1 cellular context compared by ENCODE assay signal in the genomic region with DNA sequence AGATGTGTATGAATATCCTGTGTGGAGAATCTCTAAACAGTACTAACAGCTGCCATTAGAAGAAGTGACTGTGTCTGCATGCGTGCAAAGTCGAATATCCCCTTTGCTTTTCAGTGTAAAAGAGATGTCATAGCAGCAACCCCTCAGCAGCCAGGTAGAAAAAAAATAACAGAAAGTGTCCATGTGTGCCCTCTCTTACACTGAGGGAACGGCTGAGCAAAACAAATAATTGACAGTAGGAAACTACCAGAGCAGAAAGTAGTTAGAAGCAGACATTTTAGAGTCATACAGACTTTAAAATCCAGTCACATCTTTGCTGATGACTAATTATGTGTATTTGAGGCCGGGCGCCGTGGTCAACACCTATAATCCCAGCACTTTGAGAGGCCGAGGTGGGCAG.
TF ChIP-seq lines count a peak whose summit lies in the region.

No MANE protein-coding gene starts in this region.

TF ChIP-seq in GM12878, 131 proteins besides CTCF, POLR2A, EP300 and RAD21 (continued from another document):
- TF ChIP-seq, protein P1, sequence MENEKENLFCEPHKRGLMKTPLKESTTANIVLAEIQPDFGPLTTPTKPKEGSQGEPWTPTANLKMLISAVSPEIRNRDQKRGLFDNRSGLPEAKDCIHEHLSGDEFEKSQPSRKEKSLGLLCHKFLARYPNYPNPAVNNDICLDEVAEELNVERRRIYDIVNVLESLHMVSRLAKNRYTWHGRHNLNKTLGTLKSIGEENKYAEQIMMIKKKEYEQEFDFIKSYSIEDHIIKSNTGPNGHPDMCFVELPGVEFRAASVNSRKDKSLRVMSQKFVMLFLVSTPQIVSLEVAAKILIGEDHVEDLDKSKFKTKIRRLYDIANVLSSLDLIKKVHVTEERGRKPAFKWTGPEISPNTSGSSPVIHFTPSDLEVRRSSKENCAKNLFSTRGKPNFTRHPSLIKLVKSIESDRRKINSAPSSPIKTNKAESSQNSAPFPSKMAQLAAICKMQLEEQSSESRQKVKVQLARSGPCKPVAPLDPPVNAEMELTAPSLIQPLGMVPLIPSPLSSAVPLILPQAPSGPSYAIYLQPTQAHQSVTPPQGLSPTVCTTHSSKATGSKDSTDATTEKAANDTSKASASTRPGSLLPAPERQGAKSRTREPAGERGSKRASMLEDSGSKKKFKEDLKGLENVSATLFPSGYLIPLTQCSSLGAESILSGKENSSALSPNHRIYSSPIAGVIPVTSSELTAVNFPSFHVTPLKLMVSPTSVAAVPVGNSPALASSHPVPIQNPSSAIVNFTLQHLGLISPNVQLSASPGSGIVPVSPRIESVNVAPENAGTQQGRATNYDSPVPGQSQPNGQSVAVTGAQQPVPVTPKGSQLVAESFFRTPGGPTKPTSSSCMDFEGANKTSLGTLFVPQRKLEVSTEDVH (IDR thresholded peaks at IDR 0.05; ENCODE audit: low read depth, partially characterized antibody): no peak
- TF ChIP-seq CREM (IDR thresholded peaks at IDR 0.05; ENCODE audit: low read depth) (no peak), CUX1 (IDR thresholded peaks at IDR 0.05; ENCODE audit: insufficient replicate concordance, low read depth, low read length) (no peak), CEBPB (IDR thresholded peaks at IDR 0.05; ENCODE audit: borderline replicate concordance in 1 of 2, low read depth in 2 of 2, low read length in 2 of 2) (no peak), WRNIP1 (IDR thresholded peaks at IDR 0.05; ENCODE audit: borderline replicate concordance, low read depth, low read length) (no peak), EED (IDR thresholded peaks at IDR 0.05; ENCODE audit: low read depth) (no peak), NKRF (conservative IDR thresholded peaks at IDR 0.05) (no peak), RFX5 (IDR thresholded peaks at IDR 0.05; ENCODE audit: low read depth, low read length) (no peak), RB1 (IDR thresholded peaks at IDR 0.05; ENCODE audit: borderline replicate concordance) (no peak)
- TF ChIP-seq, protein P2, sequence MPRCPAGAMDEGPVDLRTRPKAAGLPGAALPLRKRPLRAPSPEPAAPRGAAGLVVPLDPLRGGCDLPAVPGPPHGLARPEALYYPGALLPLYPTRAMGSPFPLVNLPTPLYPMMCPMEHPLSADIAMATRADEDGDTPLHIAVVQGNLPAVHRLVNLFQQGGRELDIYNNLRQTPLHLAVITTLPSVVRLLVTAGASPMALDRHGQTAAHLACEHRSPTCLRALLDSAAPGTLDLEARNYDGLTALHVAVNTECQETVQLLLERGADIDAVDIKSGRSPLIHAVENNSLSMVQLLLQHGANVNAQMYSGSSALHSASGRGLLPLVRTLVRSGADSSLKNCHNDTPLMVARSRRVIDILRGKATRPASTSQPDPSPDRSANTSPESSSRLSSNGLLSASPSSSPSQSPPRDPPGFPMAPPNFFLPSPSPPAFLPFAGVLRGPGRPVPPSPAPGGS (IDR thresholded peaks at IDR 0.05; ENCODE audit: borderline replicate concordance, insufficient read depth, low read depth, low read length, poor library complexity, severe bottlenecking): no peak
